In genomic region chr1:38061883-38062328, GRCh38 we compare ENCODE assay signal across 15 cellular contexts. TPM values are rescaled to one million over a fixed set of nuclear protein-coding genes. Genes with fewer than 3 reads are reported as not detected.
DNase-seq lines count a peak whose midpoint lies in the region; ATAC-seq, FAIRE-seq and TF ChIP-seq lines count a peak whose summit lies in the region.
"Had no signal": no experiment of that assay in that cellular context is flagged by ENCODE, and none has a peak within 500 bp of the region (broad histone marks: within the 10 kb centered on the region; RNA-seq: fewer than 3 reads in every experiment).

No MANE protein-coding gene starts in this region.

- no peaks in the 10 kb centered on the region for H3K27me3 ChIP-seq in GM12878 (replicated peaks in 1 of 2; ENCODE audit: control insufficient read depth in 2 of 2, insufficient read depth in 2 of 2, low read length in 1 of 2)

- DNase-seq in GM12878 (ENCODE audit: low read depth, low spot score) (peak; percentile 57), inferior parietal cortex (ENCODE audit: extremely low spot score) (no peak), hippocampal formation (lab: John Stamatoyannopoulos, UW) (no peak), 8988T (no peak), DMS114 treated with DMSO at 0.1 percent for 48 hours (lab: John Stamatoyannopoulos, UW; ENCODE audit: unreplicated experiment) (no peak)
- DNase-seq: activated naive CD4-positive, alpha-beta T cell; cerebellar nuclear complex; NCI-H226 had no signal

- peak overlapping the region; percentile 83 for H2AFZ ChIP-seq in GM12878 (ENCODE audit: control insufficient read depth, low read depth, low read length)

- no peak for TF ChIP-seq RAD21 in GM12878 (IDR thresholded peaks at IDR 0.05; ENCODE audit: insufficient read depth, low read depth, low read length)

- peak overlapping the region; percentile 71 for H3K4me2 ChIP-seq in GM12878 (ENCODE audit: control insufficient read depth, insufficient read depth)

- H3K79me2 ChIP-seq in GM12878 (ENCODE audit: control insufficient read depth, insufficient read depth, low read length), result no peaks in the 10 kb centered on the region

- CTCF ChIA-PET in GM12878 (lab: Yijun Ruan, JAX), result interaction anchor here (0.9 to 3.9 kb wide), 12 partner anchors 8 to 91 kb away, joined by 3 to 71 read pairs (median 6); no protein-coding TSS in a partner anchor

- intact Hi-C loops in GM12878 (cut with micrococcal nuclease; ENCODE audit: unreplicated experiment), result loop anchor here (5.0 kb wide), 1 partner anchor 110 kb away; no protein-coding TSS in a partner anchor

- no peak for TF ChIP-seq POLR2A in GM12878 (IDR thresholded peaks at IDR 0.05; ENCODE audit: low read depth, low read length)

- TF ChIP-seq CTCF in GM12878 (IDR thresholded peaks at IDR 0.05 in 2 of 3, conservative IDR thresholded peaks at IDR 0.05 in 1 of 3; ENCODE audit: control insufficient read depth in 2 of 3, extremely low read depth in 1 of 3, insufficient read depth in 1 of 3, low read depth in 3 of 3, low read length in 3 of 3), result 0 out of 6 replicates have a peak, but pooled peaks of 1 of the 3 experiments have one; percentile 7

- peaks cover 15% of the 10 kb centered on the region for H3K4me1 ChIP-seq in GM12878 (ENCODE audit: control insufficient read depth, insufficient read depth, low read length)

- peak overlapping the region; percentile 21; the same call in 1 of the 2 replicates for H3K9ac ChIP-seq in GM12878 (ENCODE audit: control insufficient read depth, insufficient read depth, low read length)

- SMC1A ChIA-PET in GM12878 (lab: Charles Lee; ENCODE audit: uncharacterized antibody, unreplicated experiment), result interaction anchor here (0.8 to 4.3 kb wide), 14 partner anchors 9 to 112 kb away, joined by 3 to 51 read pairs (median 6); partner anchors contain the start of gene POU3F1

- no peaks in the 10 kb centered on the region for H4K20me1 ChIP-seq in GM12878 (ENCODE audit: control insufficient read depth, insufficient read depth)

- no peak overlapping the region for H3K4me3 ChIP-seq in GM12878
- H3K4me3 ChIP-seq: skin epidermis had no signal

- POLR2A ChIA-PET in GM12878 (lab: Charles Lee), result interaction anchor here (1.0 to 3.2 kb wide), 9 partner anchors 8 to 34 kb away, joined by 3 to 13 read pairs (median 6); partner anchors contain the start of gene POU3F1

- H3K27ac ChIP-seq in GM12878 (ENCODE audit: control insufficient read depth, insufficient read depth), result peak overlapping the region; percentile 71

- 2% methylated on average over 7 of the region's 7 CpGs for WGBS in GM12878 (ENCODE audit: insufficient coverage, insufficient replicate concordance, low lambda C conversion rate, missing lambda C conversion rate)

- in situ Hi-C loops in GM12878 (cut with MboI), result no loop called here

- peak in 1 of 2 experiments; percentile 10; a peak in 1 of 4 replicates for TF ChIP-seq EP300 in GM12878 (IDR thresholded peaks at IDR 0.05; ENCODE audit: borderline replicate concordance in 1 of 2, control insufficient read depth in 1 of 2, low read depth in 2 of 2, low read length in 2 of 2)

- peak; percentile 61 for FAIRE-seq in GM12878 (lab: Jason Lieb, UNC)
- FAIRE-seq: keratinocyte, urothelium cell line had no signal

- ATAC-seq in GM18502 (IDR thresholded peaks at IDR 0.05; ENCODE audit: poor library complexity, unreplicated experiment) (peak; percentile 73), GM19397 (IDR thresholded peaks at IDR 0.05; ENCODE audit: unreplicated experiment) (peak; percentile 52), HG02870 (IDR thresholded peaks at IDR 0.05; ENCODE audit: unreplicated experiment) (peak; percentile 62), GM12878 (peak; percentile 92)
- ATAC-seq: Right ventricle myocardium inferior had no signal

- H3K36me3 ChIP-seq in GM12878 (ENCODE audit: control insufficient read depth in 2 of 2, insufficient read depth in 2 of 2, low read length in 1 of 2), result no peaks in the 10 kb centered on the region

- RAD21 ChIA-PET in GM12878 (lab: Charles Lee; ENCODE audit: unreplicated experiment), result interaction anchor here (0.7 to 8.9 kb wide), 12 partner anchors 10 to 447 kb away, joined by 3 to 73 read pairs (median 6); partner anchors contain the start of gene POU3F1

- BruUV-seq in GM12878 (replicated peaks; lab: Mats Ljungman, UMichigan), result no TSS peak

- no peaks in the 10 kb centered on the region for H3K9me3 ChIP-seq in GM12878 (replicated peaks; ENCODE audit: control insufficient read depth, insufficient read depth, low read length)

TF ChIP-seq in GM12878, 131 proteins besides CTCF, POLR2A, EP300 and RAD21 (continues in another document):
- TF ChIP-seq IKZF1 (conservative IDR thresholded peaks at IDR 0.05) (peak; percentile 85), RUNX3 (IDR thresholded peaks at IDR 0.05; ENCODE audit: low read length) (peak; percentile 90), RFX5 (IDR thresholded peaks at IDR 0.05; ENCODE audit: low read depth, low read length) (no peak), USF1 (IDR thresholded peaks at IDR 0.05; ENCODE audit: borderline replicate concordance, extremely low read length, insufficient read depth, low read depth, low read length) (no peak), TCF3 (IDR thresholded peaks at IDR 0.05; ENCODE audit: borderline replicate concordance, insufficient read depth, low read depth, low read length) (no peak), GATAD2B (conservative IDR thresholded peaks at IDR 0.05; ENCODE audit: low read depth) (peak; percentile 62; the same call in 1 of the 2 replicates), IKZF2 (IDR thresholded peaks at IDR 0.05) (peak; percentile 74 to 80; a peak in 3 of 4 replicates), IRF4 (IDR thresholded peaks at IDR 0.05; ENCODE audit: low read depth, low read length) (peak; percentile 43; the same call in 1 of the 2 replicates)

RNA-seq across cellular contexts. Expression of gene POU3F1, which starts 15.3 kb away (rescaled TPM):
- 0.40 TPM in 1 of 2 replicates, not detected in the other for total RNA-seq in GM12878 (2013; cell fraction: nucleolus; rRNA removed)
- total RNA-seq in GM12878 (2014; rRNA removed) (0.23 and 0.38 TPM in 2 replicates), GM12878 (2014; rRNA removed; fragmentation: Illumina TruSeq; extraction: Trizol) (0.09 and 0.14 TPM in 2 replicates), GM12878 (2021) (0.38 and 0.53 TPM in 2 replicates)
- not detected for polyA plus RNA-seq in GM12878 (2011; ENCODE audit: low read depth)
- polyA plus RNA-seq in GM12878 (2011; rRNA removed) (0.10 TPM in 1 of 2 replicates, not detected in the other), GM12878 (2014; fragmentation: Illumina TruSeq; extraction: Trizol) (0.09 and 0.13 TPM in 2 replicates), GM12878 (2014; fragmentation: Nextera tagmentation; extraction: Ambion mirVana) (under 1 TPM in 1 of 2 experiments, not detected in 1; 0.04 TPM), GM12878 (2014; rRNA removed) (0.15 and 0.53 TPM in 2 replicates), GM12878 (2016; fragmentation: Nextera tagmentation; extraction: Ambion mirVana) (not detected)
- 0.13 TPM in 2 replicates for polyA plus RNA-seq in GM12878 (2011; cell fraction: cytosol; rRNA removed)
- polyA plus RNA-seq in GM12878 (2011; cell fraction: nucleus; rRNA removed), result 0.34 and 0.53 TPM in 2 replicates
- 0.06 and 0.07 TPM in 2 replicates for polyA plus RNA-seq in GM12878 (2012)
- not detected in 2 replicates for polyA minus RNA-seq in GM12878 (2011; rRNA and poly(A)+ RNA removed)
- polyA minus RNA-seq in GM12878 (2011; cell fraction: cytosol; rRNA and poly(A)+ RNA removed), result 0.42 TPM in 1 of 2 replicates, not detected in the other
- polyA minus RNA-seq in GM12878 (2011; cell fraction: nucleus; rRNA and poly(A)+ RNA removed), result 0.24 and 0.38 TPM in 2 replicates

RNA-seq across cellular contexts. Expression of gene UTP11, which starts 49.4 kb away (rescaled TPM):
- 27.6 and 31.6 TPM in 2 replicates for total RNA-seq in GM12878 (2013; cell fraction: nucleolus; rRNA removed)
- total RNA-seq in GM12878 (2014; rRNA removed) (51.5 and 55.0 TPM in 2 replicates), GM12878 (2014; rRNA removed; fragmentation: Illumina TruSeq; extraction: Trizol) (77.8 and 78.1 TPM in 2 replicates), GM12878 (2021) (39.6 and 41.8 TPM in 2 replicates)
- 9.8 TPM for polyA plus RNA-seq in GM12878 (2011; ENCODE audit: low read depth)
- polyA plus RNA-seq in GM12878 (2011; rRNA removed) (34.5 and 47.6 TPM in 2 replicates), GM12878 (2014; fragmentation: Illumina TruSeq; extraction: Trizol) (125 and 146 TPM in 2 replicates), GM12878 (2014; fragmentation: Nextera tagmentation; extraction: Ambion mirVana) (100 to 1,000 TPM in 1 of 2 experiments, 10 to 100 TPM in 1; 96.4 to 107 TPM), GM12878 (2014; rRNA removed) (54.9 and 57.2 TPM in 2 replicates), GM12878 (2016; fragmentation: Nextera tagmentation; extraction: Ambion mirVana) (10 to 100 TPM; 62.7 to 65.7 TPM)
- polyA plus RNA-seq in GM12878 (2011; cell fraction: cytosol; rRNA removed), result 15.4 and 18.0 TPM in 2 replicates
- polyA plus RNA-seq in GM12878 (2011; cell fraction: nucleus; rRNA removed), result 9.2 and 15.4 TPM in 2 replicates
- polyA plus RNA-seq in GM12878 (2012), result 19.1 and 19.2 TPM in 2 replicates
- polyA minus RNA-seq in GM12878 (2011; rRNA and poly(A)+ RNA removed), result 8.6 and 11.3 TPM in 2 replicates
- 7.9 and 9.7 TPM in 2 replicates for polyA minus RNA-seq in GM12878 (2011; cell fraction: cytosol; rRNA and poly(A)+ RNA removed)
- 7.7 and 12.4 TPM in 2 replicates for polyA minus RNA-seq in GM12878 (2011; cell fraction: nucleus; rRNA and poly(A)+ RNA removed)

RNA-seq across cellular contexts. Expression of gene FHL3, which starts 56.6 kb away (rescaled TPM):
- 9.3 and 14.1 TPM in 2 replicates for total RNA-seq in GM12878 (2013; cell fraction: nucleolus; rRNA removed)
- total RNA-seq in GM12878 (2014; rRNA removed) (8.1 and 8.9 TPM in 2 replicates), GM12878 (2014; rRNA removed; fragmentation: Illumina TruSeq; extraction: Trizol) (4.2 and 5.2 TPM in 2 replicates), GM12878 (2021) (11.5 and 13.9 TPM in 2 replicates)
- 4.2 TPM for polyA plus RNA-seq in GM12878 (2011; ENCODE audit: low read depth)
- polyA plus RNA-seq in GM12878 (2011; rRNA removed) (0.53 and 1.3 TPM in 2 replicates), GM12878 (2014; fragmentation: Illumina TruSeq; extraction: Trizol) (3.9 and 9.2 TPM in 2 replicates), GM12878 (2014; fragmentation: Nextera tagmentation; extraction: Ambion mirVana) (1 to 10 TPM in 1 of 2 experiments, under 1 TPM in 1; 0.26 to 1.3 TPM), GM12878 (2014; rRNA removed) (7.7 and 10.3 TPM in 2 replicates), GM12878 (2016; fragmentation: Nextera tagmentation; extraction: Ambion mirVana) (10 to 100 TPM; 10.1 to 10.7 TPM)
- 2.2 and 2.6 TPM in 2 replicates for polyA plus RNA-seq in GM12878 (2011; cell fraction: cytosol; rRNA removed)
- polyA plus RNA-seq in GM12878 (2011; cell fraction: nucleus; rRNA removed), result 3.2 and 3.6 TPM in 2 replicates
- polyA plus RNA-seq in GM12878 (2012), result 9.1 and 13.9 TPM in 2 replicates
- 1.8 and 4.2 TPM in 2 replicates for polyA minus RNA-seq in GM12878 (2011; rRNA and poly(A)+ RNA removed)
- polyA minus RNA-seq in GM12878 (2011; cell fraction: cytosol; rRNA and poly(A)+ RNA removed), result 2.3 and 6.5 TPM in 2 replicates
- 2.7 and 3.2 TPM in 2 replicates for polyA minus RNA-seq in GM12878 (2011; cell fraction: nucleus; rRNA and poly(A)+ RNA removed)
